Comparison of ENCODE assay signal across 1 cellular context in the genomic region with DNA sequence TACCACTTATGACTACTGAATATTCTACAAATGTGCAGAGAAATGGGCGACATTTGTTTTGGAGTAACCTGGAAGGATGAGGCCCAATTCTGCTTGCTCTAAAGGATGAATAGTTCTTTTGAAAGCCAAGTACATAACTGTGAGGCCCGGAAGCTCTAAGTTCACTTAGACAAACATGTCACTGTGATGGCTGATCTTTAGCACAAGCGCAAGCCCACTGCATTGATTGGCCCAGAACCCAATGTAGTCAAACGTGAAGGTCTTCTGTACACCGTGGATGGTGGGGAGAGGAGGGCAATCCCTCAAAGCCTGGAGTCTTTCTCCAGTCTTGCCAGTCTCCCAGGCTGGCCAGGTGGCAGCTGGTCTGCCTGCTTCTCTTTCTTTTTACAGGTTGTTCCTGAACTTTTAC.
TF ChIP-seq lines count a peak whose summit lies in the region.

No MANE protein-coding gene starts in this region.

TF ChIP-seq in HepG2, 621 proteins besides CTCF, POLR2A, EP300 and RAD21 (continued from another document and continues in another):
- no peak for TF ChIP-seq NR3C1 (CRISPR knock-in tag; IDR thresholded peaks at IDR 0.05)
- TF ChIP-seq, protein P1, sequence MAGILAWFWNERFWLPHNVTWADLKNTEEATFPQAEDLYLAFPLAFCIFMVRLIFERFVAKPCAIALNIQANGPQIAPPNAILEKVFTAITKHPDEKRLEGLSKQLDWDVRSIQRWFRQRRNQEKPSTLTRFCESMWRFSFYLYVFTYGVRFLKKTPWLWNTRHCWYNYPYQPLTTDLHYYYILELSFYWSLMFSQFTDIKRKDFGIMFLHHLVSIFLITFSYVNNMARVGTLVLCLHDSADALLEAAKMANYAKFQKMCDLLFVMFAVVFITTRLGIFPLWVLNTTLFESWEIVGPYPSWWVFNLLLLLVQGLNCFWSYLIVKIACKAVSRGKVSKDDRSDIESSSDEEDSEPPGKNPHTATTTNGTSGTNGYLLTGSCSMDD (CRISPR knock-in tag; IDR thresholded peaks at IDR 0.05): no peak
- TF ChIP-seq, protein P2, sequence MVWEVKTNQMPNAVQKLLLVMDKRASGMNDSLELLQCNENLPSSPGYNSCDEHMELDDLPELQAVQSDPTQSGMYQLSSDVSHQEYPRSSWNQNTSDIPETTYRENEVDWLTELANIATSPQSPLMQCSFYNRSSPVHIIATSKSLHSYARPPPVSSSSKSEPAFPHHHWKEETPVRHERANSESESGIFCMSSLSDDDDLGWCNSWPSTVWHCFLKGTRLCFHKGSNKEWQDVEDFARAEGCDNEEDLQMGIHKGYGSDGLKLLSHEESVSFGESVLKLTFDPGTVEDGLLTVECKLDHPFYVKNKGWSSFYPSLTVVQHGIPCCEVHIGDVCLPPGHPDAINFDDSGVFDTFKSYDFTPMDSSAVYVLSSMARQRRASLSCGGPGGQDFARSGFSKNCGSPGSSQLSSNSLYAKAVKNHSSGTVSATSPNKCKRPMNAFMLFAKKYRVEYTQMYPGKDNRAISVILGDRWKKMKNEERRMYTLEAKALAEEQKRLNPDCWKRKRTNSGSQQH (CRISPR knock-in tag; IDR thresholded peaks at IDR 0.05; ENCODE audit: low read depth): no peak
- no peak for TF ChIP-seq NRL (CRISPR knock-in tag; IDR thresholded peaks at IDR 0.05; ENCODE audit: borderline replicate concordance)
- no peak for TF ChIP-seq ZNF431 (CRISPR knock-in tag; IDR thresholded peaks at IDR 0.05; ENCODE audit: borderline replicate concordance, low read depth)
- TF ChIP-seq CBFB (CRISPR knock-in tag; IDR thresholded peaks at IDR 0.05): no peak
- no peak for TF ChIP-seq SAFB2 (CRISPR knock-in tag; IDR thresholded peaks at IDR 0.05; ENCODE audit: borderline replicate concordance, low read depth)
- no peak for TF ChIP-seq ZNF468 (CRISPR knock-in tag; IDR thresholded peaks at IDR 0.05)
- no peak for TF ChIP-seq ZNF335 (CRISPR knock-in tag; IDR thresholded peaks at IDR 0.05)
- TF ChIP-seq BRCA1 (CRISPR knock-in tag; IDR thresholded peaks at IDR 0.05): no peak
- TF ChIP-seq SIN3B (IDR thresholded peaks at IDR 0.05; ENCODE audit: low read length): no peak
- no peak for TF ChIP-seq SRSF4 (IDR thresholded peaks at IDR 0.05; ENCODE audit: low read depth, low read length, poor library complexity, severe bottlenecking)
- TF ChIP-seq ZNF724P (CRISPR knock-in tag; IDR thresholded peaks at IDR 0.05; ENCODE audit: borderline replicate concordance): no peak
- peak; percentile 83 for TF ChIP-seq HMG20A (CRISPR knock-in tag; IDR thresholded peaks at IDR 0.05; ENCODE audit: borderline replicate concordance)
- TF ChIP-seq ZBTB25 (CRISPR knock-in tag; IDR thresholded peaks at IDR 0.05): no peak
- TF ChIP-seq NFAT5 (CRISPR knock-in tag; IDR thresholded peaks at IDR 0.05): no peak
- TF ChIP-seq NR2C2 (CRISPR knock-in tag; IDR thresholded peaks at IDR 0.05; ENCODE audit: borderline replicate concordance): peak; percentile 25; the same call in 1 of the 2 replicates
- TF ChIP-seq ZNF138 (CRISPR knock-in tag; IDR thresholded peaks at IDR 0.05; ENCODE audit: low read depth): no peak
- no peak for TF ChIP-seq TBP (CRISPR knock-in tag; IDR thresholded peaks at IDR 0.05)
- TF ChIP-seq, protein P3, sequence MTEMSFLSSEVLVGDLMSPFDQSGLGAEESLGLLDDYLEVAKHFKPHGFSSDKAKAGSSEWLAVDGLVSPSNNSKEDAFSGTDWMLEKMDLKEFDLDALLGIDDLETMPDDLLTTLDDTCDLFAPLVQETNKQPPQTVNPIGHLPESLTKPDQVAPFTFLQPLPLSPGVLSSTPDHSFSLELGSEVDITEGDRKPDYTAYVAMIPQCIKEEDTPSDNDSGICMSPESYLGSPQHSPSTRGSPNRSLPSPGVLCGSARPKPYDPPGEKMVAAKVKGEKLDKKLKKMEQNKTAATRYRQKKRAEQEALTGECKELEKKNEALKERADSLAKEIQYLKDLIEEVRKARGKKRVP (CRISPR knock-in tag; IDR thresholded peaks at IDR 0.05): no peak
- no peak for TF ChIP-seq HMGA1 (CRISPR knock-in tag; conservative IDR thresholded peaks at IDR 0.05)
- no peak for TF ChIP-seq MBNL3 (CRISPR knock-in tag; conservative IDR thresholded peaks at IDR 0.05)
- no peak for TF ChIP-seq KDM2A (CRISPR knock-in tag; IDR thresholded peaks at IDR 0.05; ENCODE audit: borderline replicate concordance, low read depth)
- TF ChIP-seq HOXD1 (CRISPR knock-in tag; IDR thresholded peaks at IDR 0.05): no peak
- no peak for TF ChIP-seq ZBTB26 (CRISPR knock-in tag; IDR thresholded peaks at IDR 0.05; ENCODE audit: borderline replicate concordance)
- no peak for TF ChIP-seq PHF5A (CRISPR knock-in tag; IDR thresholded peaks at IDR 0.05; ENCODE audit: low read depth, unreplicated experiment)
- TF ChIP-seq FOSL2 (CRISPR knock-in tag; IDR thresholded peaks at IDR 0.05): peak; percentile 62
- TF ChIP-seq ZNF235 (CRISPR knock-in tag; IDR thresholded peaks at IDR 0.05; ENCODE audit: borderline replicate concordance): no peak
- TF ChIP-seq XBP1 (CRISPR knock-in tag; IDR thresholded peaks at IDR 0.05): no peak
- TF ChIP-seq HIVEP1 (CRISPR knock-in tag; IDR thresholded peaks at IDR 0.05): no peak
- no peak for TF ChIP-seq ZNF878 (CRISPR knock-in tag; IDR thresholded peaks at IDR 0.05)
- TF ChIP-seq NR2F2 (IDR thresholded peaks at IDR 0.05; ENCODE audit: borderline replicate concordance, low read depth): no peak
- TF ChIP-seq, protein P4, sequence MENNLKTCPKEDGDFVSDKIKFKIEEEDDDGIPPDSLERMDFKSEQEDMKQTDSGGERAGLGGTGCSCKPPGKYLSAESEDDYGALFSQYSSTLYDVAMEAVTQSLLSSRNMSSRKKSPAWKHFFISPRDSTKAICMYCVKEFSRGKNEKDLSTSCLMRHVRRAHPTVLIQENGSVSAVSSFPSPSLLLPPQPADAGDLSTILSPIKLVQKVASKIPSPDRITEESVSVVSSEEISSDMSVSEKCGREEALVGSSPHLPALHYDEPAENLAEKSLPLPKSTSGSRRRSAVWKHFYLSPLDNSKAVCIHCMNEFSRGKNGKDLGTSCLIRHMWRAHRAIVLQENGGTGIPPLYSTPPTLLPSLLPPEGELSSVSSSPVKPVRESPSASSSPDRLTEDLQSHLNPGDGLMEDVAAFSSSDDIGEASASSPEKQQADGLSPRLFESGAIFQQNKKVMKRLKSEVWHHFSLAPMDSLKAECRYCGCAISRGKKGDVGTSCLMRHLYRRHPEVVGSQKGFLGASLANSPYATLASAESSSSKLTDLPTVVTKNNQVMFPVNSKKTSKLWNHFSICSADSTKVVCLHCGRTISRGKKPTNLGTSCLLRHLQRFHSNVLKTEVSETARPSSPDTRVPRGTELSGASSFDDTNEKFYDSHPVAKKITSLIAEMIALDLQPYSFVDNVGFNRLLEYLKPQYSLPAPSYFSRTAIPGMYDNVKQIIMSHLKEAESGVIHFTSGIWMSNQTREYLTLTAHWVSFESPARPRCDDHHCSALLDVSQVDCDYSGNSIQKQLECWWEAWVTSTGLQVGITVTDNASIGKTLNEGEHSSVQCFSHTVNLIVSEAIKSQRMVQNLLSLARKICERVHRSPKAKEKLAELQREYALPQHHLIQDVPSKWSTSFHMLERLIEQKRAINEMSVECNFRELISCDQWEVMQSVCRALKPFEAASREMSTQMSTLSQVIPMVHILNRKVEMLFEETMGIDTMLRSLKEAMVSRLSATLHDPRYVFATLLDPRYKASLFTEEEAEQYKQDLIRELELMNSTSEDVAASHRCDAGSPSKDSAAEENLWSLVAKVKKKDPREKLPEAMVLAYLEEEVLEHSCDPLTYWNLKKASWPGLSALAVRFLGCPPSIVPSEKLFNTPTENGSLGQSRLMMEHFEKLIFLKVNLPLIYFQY (CRISPR knock-in tag; IDR thresholded peaks at IDR 0.05; ENCODE audit: borderline replicate concordance): peak; percentile 71; the same call in 1 of the 2 replicates
- TF ChIP-seq GABPB1 (CRISPR knock-in tag; IDR thresholded peaks at IDR 0.05): peak; percentile 43; the same call in 1 of the 2 replicates
- TF ChIP-seq SAP130 (CRISPR knock-in tag; IDR thresholded peaks at IDR 0.05; ENCODE audit: low read depth): peak; percentile 53; the same call in 1 of the 2 replicates
- TF ChIP-seq, protein P5, sequence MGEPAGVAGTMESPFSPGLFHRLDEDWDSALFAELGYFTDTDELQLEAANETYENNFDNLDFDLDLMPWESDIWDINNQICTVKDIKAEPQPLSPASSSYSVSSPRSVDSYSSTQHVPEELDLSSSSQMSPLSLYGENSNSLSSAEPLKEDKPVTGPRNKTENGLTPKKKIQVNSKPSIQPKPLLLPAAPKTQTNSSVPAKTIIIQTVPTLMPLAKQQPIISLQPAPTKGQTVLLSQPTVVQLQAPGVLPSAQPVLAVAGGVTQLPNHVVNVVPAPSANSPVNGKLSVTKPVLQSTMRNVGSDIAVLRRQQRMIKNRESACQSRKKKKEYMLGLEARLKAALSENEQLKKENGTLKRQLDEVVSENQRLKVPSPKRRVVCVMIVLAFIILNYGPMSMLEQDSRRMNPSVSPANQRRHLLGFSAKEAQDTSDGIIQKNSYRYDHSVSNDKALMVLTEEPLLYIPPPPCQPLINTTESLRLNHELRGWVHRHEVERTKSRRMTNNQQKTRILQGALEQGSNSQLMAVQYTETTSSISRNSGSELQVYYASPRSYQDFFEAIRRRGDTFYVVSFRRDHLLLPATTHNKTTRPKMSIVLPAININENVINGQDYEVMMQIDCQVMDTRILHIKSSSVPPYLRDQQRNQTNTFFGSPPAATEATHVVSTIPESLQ (CRISPR knock-in tag; conservative IDR thresholded peaks at IDR 0.05): no peak
- no peak for TF ChIP-seq PAWR (CRISPR knock-in tag; IDR thresholded peaks at IDR 0.05; ENCODE audit: borderline replicate concordance)
